ENCODE assay signal across 1 cellular context in genomic region chr2:171687287-171688128, GRCh38.
TF ChIP-seq lines count a peak whose summit lies in the region.

Gene DYNC1I2 (plus strand): TSS chr2:171687469. CDS start chr2:171690156, 2,687 bp downstream.

TF ChIP-seq in K562, 482 proteins besides CTCF, POLR2A, EP300 and RAD21 (continued from another document and continues in another):
- TF ChIP-seq, protein P1, sequence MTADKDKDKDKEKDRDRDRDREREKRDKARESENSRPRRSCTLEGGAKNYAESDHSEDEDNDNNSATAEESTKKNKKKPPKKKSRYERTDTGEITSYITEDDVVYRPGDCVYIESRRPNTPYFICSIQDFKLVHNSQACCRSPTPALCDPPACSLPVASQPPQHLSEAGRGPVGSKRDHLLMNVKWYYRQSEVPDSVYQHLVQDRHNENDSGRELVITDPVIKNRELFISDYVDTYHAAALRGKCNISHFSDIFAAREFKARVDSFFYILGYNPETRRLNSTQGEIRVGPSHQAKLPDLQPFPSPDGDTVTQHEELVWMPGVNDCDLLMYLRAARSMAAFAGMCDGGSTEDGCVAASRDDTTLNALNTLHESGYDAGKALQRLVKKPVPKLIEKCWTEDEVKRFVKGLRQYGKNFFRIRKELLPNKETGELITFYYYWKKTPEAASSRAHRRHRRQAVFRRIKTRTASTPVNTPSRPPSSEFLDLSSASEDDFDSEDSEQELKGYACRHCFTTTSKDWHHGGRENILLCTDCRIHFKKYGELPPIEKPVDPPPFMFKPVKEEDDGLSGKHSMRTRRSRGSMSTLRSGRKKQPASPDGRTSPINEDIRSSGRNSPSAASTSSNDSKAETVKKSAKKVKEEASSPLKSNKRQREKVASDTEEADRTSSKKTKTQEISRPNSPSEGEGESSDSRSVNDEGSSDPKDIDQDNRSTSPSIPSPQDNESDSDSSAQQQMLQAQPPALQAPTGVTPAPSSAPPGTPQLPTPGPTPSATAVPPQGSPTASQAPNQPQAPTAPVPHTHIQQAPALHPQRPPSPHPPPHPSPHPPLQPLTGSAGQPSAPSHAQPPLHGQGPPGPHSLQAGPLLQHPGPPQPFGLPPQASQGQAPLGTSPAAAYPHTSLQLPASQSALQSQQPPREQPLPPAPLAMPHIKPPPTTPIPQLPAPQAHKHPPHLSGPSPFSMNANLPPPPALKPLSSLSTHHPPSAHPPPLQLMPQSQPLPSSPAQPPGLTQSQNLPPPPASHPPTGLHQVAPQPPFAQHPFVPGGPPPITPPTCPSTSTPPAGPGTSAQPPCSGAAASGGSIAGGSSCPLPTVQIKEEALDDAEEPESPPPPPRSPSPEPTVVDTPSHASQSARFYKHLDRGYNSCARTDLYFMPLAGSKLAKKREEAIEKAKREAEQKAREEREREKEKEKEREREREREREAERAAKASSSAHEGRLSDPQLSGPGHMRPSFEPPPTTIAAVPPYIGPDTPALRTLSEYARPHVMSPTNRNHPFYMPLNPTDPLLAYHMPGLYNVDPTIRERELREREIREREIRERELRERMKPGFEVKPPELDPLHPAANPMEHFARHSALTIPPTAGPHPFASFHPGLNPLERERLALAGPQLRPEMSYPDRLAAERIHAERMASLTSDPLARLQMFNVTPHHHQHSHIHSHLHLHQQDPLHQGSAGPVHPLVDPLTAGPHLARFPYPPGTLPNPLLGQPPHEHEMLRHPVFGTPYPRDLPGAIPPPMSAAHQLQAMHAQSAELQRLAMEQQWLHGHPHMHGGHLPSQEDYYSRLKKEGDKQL (CRISPR knock-in tag; IDR thresholded peaks at IDR 0.05; ENCODE audit: borderline replicate concordance): no peak
- TF ChIP-seq L3MBTL2 (IDR thresholded peaks at IDR 0.05) (peak; percentile 80), HLTF (IDR thresholded peaks at IDR 0.05) (0 out of 2 replicates have a peak, but pooled peaks have one; percentile 72), ZNF41 (CRISPR knock-in tag; conservative IDR thresholded peaks at IDR 0.05) (no peak), SMARCC2 (IDR thresholded peaks at IDR 0.05; ENCODE audit: low read depth) (no peak), NFXL1 (CRISPR knock-in tag; IDR thresholded peaks at IDR 0.05) (0 out of 2 replicates have a peak, but pooled peaks have one; percentile 8), ZNF695 (CRISPR knock-in tag; IDR thresholded peaks at IDR 0.05) (no peak), NFIC (IDR thresholded peaks at IDR 0.05) (peak; percentile 45), ZNF589 (CRISPR knock-in tag; IDR thresholded peaks at IDR 0.05; ENCODE audit: low read depth) (peak; percentile 91), AFF1 (IDR thresholded peaks at IDR 0.05; ENCODE audit: low read depth in 1 of 2, partially characterized antibody in 2 of 2) (peak; percentile 64 to 99), GABPB2 (CRISPR knock-in tag; conservative IDR thresholded peaks at IDR 0.05) (no peak), ZBTB5 (IDR thresholded peaks at IDR 0.05) (no peak), KDM5B (IDR thresholded peaks at IDR 0.05; ENCODE audit: insufficient replicate concordance, low read depth, low read length) (peak; percentile 91), TCFL5 (CRISPR knock-in tag; conservative IDR thresholded peaks at IDR 0.05) (no peak), BHLHE40 (IDR thresholded peaks at IDR 0.05; ENCODE audit: low read length) (peak; percentile 52; the same call in 1 of the 2 replicates), PCBP2 (IDR thresholded peaks at IDR 0.05; ENCODE audit: low read depth, low read length, poor library complexity, severe bottlenecking) (no peak), TCF3 (CRISPR knock-in tag; IDR thresholded peaks at IDR 0.05) (no peak; the same call in 1 of the 2 replicates), ZNF764 (CRISPR knock-in tag; IDR thresholded peaks at IDR 0.05; ENCODE audit: low read depth) (no peak), NR1H2 (CRISPR knock-in tag; IDR thresholded peaks at IDR 0.05) (no peak), SIN3A (IDR thresholded peaks at IDR 0.05; ENCODE audit: borderline replicate concordance in 2 of 2, control insufficient read depth in 1 of 2, low read depth in 2 of 2, low read length in 2 of 2) (peak; percentile 82 to 90), HCFC1 (IDR thresholded peaks at IDR 0.05; ENCODE audit: low read depth, low read length) (peak; percentile 98), TCF7L2 (IDR thresholded peaks at IDR 0.05; ENCODE audit: low read depth, low read length) (no peak), MTA3 (IDR thresholded peaks at IDR 0.05; ENCODE audit: borderline replicate concordance) (peak; percentile 99), ZNF175 (CRISPR knock-in tag; IDR thresholded peaks at IDR 0.05; ENCODE audit: low read depth) (peak; percentile 97), BCL6 (CRISPR knock-in tag; IDR thresholded peaks at IDR 0.05) (no peak), MCM2 (IDR thresholded peaks at IDR 0.05; ENCODE audit: low read depth) (no peak), FOXA3 (CRISPR knock-in tag; conservative IDR thresholded peaks at IDR 0.05 in 1 of 2, IDR thresholded peaks at IDR 0.05 in 1 of 2) (peak; percentile 37; a peak in 1 of 4 replicates), ZNF347 (CRISPR knock-in tag; IDR thresholded peaks at IDR 0.05; ENCODE audit: low read depth) (no peak), TAL1 (IDR thresholded peaks at IDR 0.05) (no peak), CSDE1 (IDR thresholded peaks at IDR 0.05) (0 out of 4 replicates have a peak, but pooled peaks of 1 of the 2 experiments have one; percentile 5), MXI1 (IDR thresholded peaks at IDR 0.05; ENCODE audit: low read depth, low read length) (no peak), CHCHD3 (CRISPR knock-in tag; IDR thresholded peaks at IDR 0.05) (no peak), DDX20 (tag; IDR thresholded peaks at IDR 0.05; ENCODE audit: low read depth) (no peak), ZNF263 (CRISPR knock-in tag; IDR thresholded peaks at IDR 0.05; ENCODE audit: borderline replicate concordance) (peak; percentile 83), SMAD4 (CRISPR knock-in tag; conservative IDR thresholded peaks at IDR 0.05) (no peak; the same call in 1 of the 2 replicates), STAG1 (CRISPR knock-in tag; IDR thresholded peaks at IDR 0.05; ENCODE audit: borderline replicate concordance) (no peak), ZNF583 (CRISPR knock-in tag; IDR thresholded peaks at IDR 0.05) (no peak; the same call in 1 of the 2 replicates)
- TF ChIP-seq, protein P2, sequence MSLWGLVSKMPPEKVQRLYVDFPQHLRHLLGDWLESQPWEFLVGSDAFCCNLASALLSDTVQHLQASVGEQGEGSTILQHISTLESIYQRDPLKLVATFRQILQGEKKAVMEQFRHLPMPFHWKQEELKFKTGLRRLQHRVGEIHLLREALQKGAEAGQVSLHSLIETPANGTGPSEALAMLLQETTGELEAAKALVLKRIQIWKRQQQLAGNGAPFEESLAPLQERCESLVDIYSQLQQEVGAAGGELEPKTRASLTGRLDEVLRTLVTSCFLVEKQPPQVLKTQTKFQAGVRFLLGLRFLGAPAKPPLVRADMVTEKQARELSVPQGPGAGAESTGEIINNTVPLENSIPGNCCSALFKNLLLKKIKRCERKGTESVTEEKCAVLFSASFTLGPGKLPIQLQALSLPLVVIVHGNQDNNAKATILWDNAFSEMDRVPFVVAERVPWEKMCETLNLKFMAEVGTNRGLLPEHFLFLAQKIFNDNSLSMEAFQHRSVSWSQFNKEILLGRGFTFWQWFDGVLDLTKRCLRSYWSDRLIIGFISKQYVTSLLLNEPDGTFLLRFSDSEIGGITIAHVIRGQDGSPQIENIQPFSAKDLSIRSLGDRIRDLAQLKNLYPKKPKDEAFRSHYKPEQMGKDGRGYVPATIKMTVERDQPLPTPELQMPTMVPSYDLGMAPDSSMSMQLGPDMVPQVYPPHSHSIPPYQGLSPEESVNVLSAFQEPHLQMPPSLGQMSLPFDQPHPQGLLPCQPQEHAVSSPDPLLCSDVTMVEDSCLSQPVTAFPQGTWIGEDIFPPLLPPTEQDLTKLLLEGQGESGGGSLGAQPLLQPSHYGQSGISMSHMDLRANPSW (CRISPR knock-in tag; IDR thresholded peaks at IDR 0.05): peak; percentile 85; the same call in 1 of the 2 replicates
- TF ChIP-seq, protein P3, sequence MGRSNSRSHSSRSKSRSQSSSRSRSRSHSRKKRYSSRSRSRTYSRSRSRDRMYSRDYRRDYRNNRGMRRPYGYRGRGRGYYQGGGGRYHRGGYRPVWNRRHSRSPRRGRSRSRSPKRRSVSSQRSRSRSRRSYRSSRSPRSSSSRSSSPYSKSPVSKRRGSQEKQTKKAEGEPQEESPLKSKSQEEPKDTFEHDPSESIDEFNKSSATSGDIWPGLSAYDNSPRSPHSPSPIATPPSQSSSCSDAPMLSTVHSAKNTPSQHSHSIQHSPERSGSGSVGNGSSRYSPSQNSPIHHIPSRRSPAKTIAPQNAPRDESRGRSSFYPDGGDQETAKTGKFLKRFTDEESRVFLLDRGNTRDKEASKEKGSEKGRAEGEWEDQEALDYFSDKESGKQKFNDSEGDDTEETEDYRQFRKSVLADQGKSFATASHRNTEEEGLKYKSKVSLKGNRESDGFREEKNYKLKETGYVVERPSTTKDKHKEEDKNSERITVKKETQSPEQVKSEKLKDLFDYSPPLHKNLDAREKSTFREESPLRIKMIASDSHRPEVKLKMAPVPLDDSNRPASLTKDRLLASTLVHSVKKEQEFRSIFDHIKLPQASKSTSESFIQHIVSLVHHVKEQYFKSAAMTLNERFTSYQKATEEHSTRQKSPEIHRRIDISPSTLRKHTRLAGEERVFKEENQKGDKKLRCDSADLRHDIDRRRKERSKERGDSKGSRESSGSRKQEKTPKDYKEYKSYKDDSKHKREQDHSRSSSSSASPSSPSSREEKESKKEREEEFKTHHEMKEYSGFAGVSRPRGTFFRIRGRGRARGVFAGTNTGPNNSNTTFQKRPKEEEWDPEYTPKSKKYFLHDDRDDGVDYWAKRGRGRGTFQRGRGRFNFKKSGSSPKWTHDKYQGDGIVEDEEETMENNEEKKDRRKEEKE (IDR thresholded peaks at IDR 0.05; ENCODE audit: borderline replicate concordance in 1 of 2, control insufficient read depth in 1 of 2, low read depth in 2 of 2, low read length in 1 of 2): peak in 1 of 2 experiments; percentile 77; a peak in 1 of 4 replicates
- TF ChIP-seq, protein P4, sequence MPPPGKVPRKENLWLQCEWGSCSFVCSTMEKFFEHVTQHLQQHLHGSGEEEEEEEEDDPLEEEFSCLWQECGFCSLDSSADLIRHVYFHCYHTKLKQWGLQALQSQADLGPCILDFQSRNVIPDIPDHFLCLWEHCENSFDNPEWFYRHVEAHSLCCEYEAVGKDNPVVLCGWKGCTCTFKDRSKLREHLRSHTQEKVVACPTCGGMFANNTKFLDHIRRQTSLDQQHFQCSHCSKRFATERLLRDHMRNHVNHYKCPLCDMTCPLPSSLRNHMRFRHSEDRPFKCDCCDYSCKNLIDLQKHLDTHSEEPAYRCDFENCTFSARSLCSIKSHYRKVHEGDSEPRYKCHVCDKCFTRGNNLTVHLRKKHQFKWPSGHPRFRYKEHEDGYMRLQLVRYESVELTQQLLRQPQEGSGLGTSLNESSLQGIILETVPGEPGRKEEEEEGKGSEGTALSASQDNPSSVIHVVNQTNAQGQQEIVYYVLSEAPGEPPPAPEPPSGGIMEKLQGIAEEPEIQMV (tag; conservative IDR thresholded peaks at IDR 0.05; ENCODE audit: low read depth): no peak
- TF ChIP-seq, protein P5, sequence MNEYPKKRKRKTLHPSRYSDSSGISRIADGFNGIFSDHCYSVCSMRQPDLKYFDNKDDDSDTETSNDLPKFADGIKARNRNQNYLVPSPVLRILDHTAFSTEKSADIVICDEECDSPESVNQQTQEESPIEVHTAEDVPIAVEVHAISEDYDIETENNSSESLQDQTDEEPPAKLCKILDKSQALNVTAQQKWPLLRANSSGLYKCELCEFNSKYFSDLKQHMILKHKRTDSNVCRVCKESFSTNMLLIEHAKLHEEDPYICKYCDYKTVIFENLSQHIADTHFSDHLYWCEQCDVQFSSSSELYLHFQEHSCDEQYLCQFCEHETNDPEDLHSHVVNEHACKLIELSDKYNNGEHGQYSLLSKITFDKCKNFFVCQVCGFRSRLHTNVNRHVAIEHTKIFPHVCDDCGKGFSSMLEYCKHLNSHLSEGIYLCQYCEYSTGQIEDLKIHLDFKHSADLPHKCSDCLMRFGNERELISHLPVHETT (CRISPR knock-in tag; conservative IDR thresholded peaks at IDR 0.05 in 1 of 2, IDR thresholded peaks at IDR 0.05 in 1 of 2): peak in 1 of 2 experiments; percentile 86; a peak in 2 of 4 replicates
